ENCODE assay signal across 2 cellular contexts in genomic region chr3:52468336-52468735, GRCh38.
TF ChIP-seq lines count a peak whose summit lies in the region.

No MANE protein-coding gene starts in this region.

TF ChIP-seq in liver, 16 proteins besides CTCF, POLR2A, EP300 and RAD21:
- TF ChIP-seq TAF1 (conservative IDR thresholded peaks at IDR 0.05) (no peak), NR2F2 (IDR thresholded peaks at IDR 0.05) (peak; percentile 50)

TF ChIP-seq in HepG2, 621 proteins besides CTCF, POLR2A, EP300 and RAD21:
- TF ChIP-seq ZNF10 (CRISPR knock-in tag; IDR thresholded peaks at IDR 0.05; ENCODE audit: borderline replicate concordance, low read depth) (no peak), ZBTB38 (CRISPR knock-in tag; IDR thresholded peaks at IDR 0.05) (no peak), ZNF362 (CRISPR knock-in tag; IDR thresholded peaks at IDR 0.05; ENCODE audit: borderline replicate concordance) (no peak), TEAD3 (CRISPR knock-in tag; optimal IDR thresholded peaks at IDR 0.05; ENCODE audit: borderline replicate concordance) (no peak), MIXL1 (CRISPR knock-in tag; IDR thresholded peaks at IDR 0.05) (no peak), JUN (CRISPR knock-in tag; IDR thresholded peaks at IDR 0.05) (no peak), BCLAF1 (IDR thresholded peaks at IDR 0.05) (no peak), ARID2 (CRISPR knock-in tag; IDR thresholded peaks at IDR 0.05; ENCODE audit: borderline replicate concordance) (no peak), RFX3 (CRISPR knock-in tag; IDR thresholded peaks at IDR 0.05) (no peak), ZBTB10 (CRISPR knock-in tag; IDR thresholded peaks at IDR 0.05; ENCODE audit: borderline replicate concordance) (no peak), PBX3 (CRISPR knock-in tag; IDR thresholded peaks at IDR 0.05; ENCODE audit: borderline replicate concordance) (no peak), MTF1 (CRISPR knock-in tag; IDR thresholded peaks at IDR 0.05) (no peak), ZSCAN31 (CRISPR knock-in tag; IDR thresholded peaks at IDR 0.05; ENCODE audit: low read depth) (no peak)
